ENCODE assay signal across 1 cellular context in the genomic region with DNA sequence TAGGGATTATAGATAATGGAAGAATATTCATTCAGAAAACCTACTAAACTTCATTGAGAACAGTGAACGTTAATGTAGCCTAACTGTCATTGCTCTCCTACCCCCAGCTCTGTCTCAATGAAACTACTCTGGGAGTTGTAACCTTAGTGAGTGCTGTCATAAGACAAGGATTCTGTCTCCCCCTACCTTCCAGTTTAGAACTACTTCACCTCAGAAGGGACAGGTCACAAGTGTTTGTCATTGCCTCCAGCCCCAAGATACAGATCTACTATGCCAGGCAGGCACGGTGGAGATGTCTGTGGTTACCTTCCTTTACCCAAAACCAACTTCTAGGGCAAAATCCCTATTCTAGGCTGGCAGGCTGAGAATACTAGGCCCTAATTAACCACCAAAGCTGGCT.
TF ChIP-seq lines count a peak whose summit lies in the region.

No MANE protein-coding gene starts in this region.

TF ChIP-seq in GM12878, 131 proteins besides CTCF, POLR2A, EP300 and RAD21 (continued from another document):
- no peak for TF ChIP-seq REST (IDR thresholded peaks at IDR 0.05; ENCODE audit: low read depth, low read length)
- TF ChIP-seq SMARCA5 (IDR thresholded peaks at IDR 0.05): no peak
- no peak for TF ChIP-seq SREBF1 (IDR thresholded peaks at IDR 0.05; ENCODE audit: low read length)
- TF ChIP-seq, protein P1, sequence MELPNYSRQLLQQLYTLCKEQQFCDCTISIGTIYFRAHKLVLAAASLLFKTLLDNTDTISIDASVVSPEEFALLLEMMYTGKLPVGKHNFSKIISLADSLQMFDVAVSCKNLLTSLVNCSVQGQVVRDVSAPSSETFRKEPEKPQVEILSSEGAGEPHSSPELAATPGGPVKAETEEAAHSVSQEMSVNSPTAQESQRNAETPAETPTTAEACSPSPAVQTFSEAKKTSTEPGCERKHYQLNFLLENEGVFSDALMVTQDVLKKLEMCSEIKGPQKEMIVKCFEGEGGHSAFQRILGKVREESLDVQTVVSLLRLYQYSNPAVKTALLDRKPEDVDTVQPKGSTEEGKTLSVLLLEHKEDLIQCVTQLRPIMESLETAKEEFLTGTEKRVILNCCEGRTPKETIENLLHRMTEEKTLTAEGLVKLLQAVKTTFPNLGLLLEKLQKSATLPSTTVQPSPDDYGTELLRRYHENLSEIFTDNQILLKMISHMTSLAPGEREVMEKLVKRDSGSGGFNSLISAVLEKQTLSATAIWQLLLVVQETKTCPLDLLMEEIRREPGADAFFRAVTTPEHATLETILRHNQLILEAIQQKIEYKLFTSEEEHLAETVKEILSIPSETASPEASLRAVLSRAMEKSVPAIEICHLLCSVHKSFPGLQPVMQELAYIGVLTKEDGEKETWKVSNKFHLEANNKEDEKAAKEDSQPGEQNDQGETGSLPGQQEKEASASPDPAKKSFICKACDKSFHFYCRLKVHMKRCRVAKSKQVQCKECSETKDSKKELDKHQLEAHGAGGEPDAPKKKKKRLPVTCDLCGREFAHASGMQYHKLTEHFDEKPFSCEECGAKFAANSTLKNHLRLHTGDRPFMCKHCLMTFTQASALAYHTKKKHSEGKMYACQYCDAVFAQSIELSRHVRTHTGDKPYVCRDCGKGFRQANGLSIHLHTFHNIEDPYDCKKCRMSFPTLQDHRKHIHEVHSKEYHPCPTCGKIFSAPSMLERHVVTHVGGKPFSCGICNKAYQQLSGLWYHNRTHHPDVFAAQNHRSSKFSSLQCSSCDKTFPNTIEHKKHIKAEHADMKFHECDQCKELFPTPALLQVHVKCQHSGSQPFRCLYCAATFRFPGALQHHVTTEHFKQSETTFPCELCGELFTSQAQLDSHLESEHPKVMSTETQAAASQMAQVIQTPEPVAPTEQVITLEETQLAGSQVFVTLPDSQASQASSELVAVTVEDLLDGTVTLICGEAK (IDR thresholded peaks at IDR 0.05; ENCODE audit: borderline replicate concordance): no peak
- TF ChIP-seq ELK1 (IDR thresholded peaks at IDR 0.05; ENCODE audit: low read depth, low read length): no peak
- no peak for TF ChIP-seq MEF2B (IDR thresholded peaks at IDR 0.05; ENCODE audit: partially characterized antibody, poor library complexity, severe bottlenecking)
- TF ChIP-seq RCOR1 (conservative IDR thresholded peaks at IDR 0.05; ENCODE audit: low read depth, low read length): no peak
- no peak for TF ChIP-seq RUNX3 (IDR thresholded peaks at IDR 0.05; ENCODE audit: low read length)
